ENCODE assay signal across 18 cellular contexts in the genomic region with DNA sequence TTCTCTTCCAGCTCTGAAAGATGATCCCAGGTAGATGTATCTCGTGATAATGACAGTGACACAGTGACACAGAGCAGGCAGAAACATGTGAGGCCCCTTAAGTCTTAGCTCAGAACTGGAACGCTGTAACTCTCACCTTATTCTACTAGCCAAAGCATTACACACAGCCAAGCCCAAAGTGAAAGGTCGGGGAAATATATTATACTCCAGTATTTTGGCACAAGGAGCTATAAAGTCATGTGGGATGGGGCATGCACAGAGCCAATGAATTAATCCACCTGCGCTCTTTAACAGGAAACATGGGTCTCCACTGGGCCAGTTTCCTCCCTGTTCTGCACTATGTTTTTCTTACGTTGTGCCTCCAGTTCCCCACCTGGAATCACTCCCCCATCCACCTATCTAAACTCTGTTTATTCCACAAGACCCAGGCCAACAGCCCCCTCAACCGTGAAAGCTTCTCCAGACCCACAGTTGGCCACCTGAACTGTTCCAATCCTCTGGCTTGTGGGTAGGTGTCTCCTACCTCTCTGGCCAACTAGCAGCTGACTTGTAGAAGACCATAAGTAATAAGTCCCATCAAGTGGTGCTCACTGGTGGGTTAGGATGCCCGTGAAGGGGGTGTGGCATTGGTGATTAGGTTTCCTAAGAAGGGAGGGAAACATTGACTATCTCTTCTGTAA.
"Had no signal": no experiment of that assay in that cellular context is flagged by ENCODE, and none has a peak within 500 bp of the region (broad histone marks: within the 10 kb centered on the region; RNA-seq: fewer than 3 reads in every experiment).

No MANE protein-coding gene starts in this region.

- H3K27ac Mint-ChIP-seq: IgD-negative memory B cell had no signal

- DNase-seq: MV-4-11, NCI-H1048, NCI-H1105, NCI-H1436 treated with DMSO at 0.1 percent for 48 hours, NCI-H1694, NCI-H187 treated with DMSO at 0.1 percent for 48 hours, NCI-H2029 treated with DMSO at 0.1 percent for 48 hours, NCI-H2171 treated with DMSO at 0.1 percent for 48 hours, NCI-H345, NCI-H446 treated with DMSO at 0.1 percent for 48 hours, NCI-H510A treated with DMSO at 0.1 percent for 48 hours, NCI-H526, NCI-H82, Right ventricle myocardium superior, RPMI8226, SIG-M5 had no signal

- H3K4me1 Mint-ChIP-seq: IgD-negative memory B cell had no signal

- ATAC-seq: K562 had no signal

- H3K36me3 Mint-ChIP-seq: IgD-negative memory B cell had no signal

- H3K4me3 Mint-ChIP-seq: IgD-negative memory B cell had no signal
